In the genomic region with DNA sequence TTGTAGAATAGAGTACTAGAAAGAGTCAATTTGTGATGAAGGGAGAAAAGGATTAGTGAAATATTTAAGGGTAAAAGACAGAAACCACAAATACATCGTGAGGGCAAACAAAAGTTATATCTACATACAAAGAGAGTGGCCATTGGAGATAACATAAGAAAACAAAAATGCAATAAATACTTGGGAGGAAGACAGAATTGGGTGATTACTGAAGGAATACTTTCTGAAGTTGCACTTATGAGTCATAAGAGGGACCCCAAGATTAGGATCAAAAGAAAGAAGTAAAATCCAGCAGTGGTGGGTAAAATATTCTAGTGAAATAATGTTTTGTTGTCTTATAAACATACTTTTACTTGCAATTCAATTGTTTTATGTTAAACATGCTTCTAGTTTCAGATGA, we compare ENCODE assay signal across 20 cellular contexts. TPM values are rescaled to one million over a fixed set of nuclear protein-coding genes. Genes with fewer than 3 reads are reported as not detected.
DNase-seq lines count a peak whose midpoint lies in the region; ATAC-seq and TF ChIP-seq lines count a peak whose summit lies in the region.
"Had no signal": no experiment of that assay in that cellular context is flagged by ENCODE, and none has a peak within 500 bp of the region (broad histone marks: within the 10 kb centered on the region; RNA-seq: fewer than 3 reads in every experiment).

No MANE protein-coding gene starts in this region.

- H4K5ac ChIP-seq in mesendoderm (ENCODE audit: low read length): no peak overlapping the region

- no peaks in the 10 kb centered on the region for H3K4me1 ChIP-seq in OCI-LY1 (ENCODE audit: insufficient read depth, low read length, severe bottlenecking)
- H3K4me1 ChIP-seq in mesendoderm (ENCODE audit: control insufficient read depth, low read depth, low read length): no peaks in the 10 kb centered on the region
- H3K4me1 ChIP-seq: BE2C, BLaER1 had no signal

- no peak overlapping the region for H3K4ac ChIP-seq in mesendoderm (ENCODE audit: low read depth, low read length)

- H3K4me3 ChIP-seq in OCI-LY1 (ENCODE audit: low read depth, low read length, poor library complexity, severe bottlenecking) (no peak overlapping the region), mesendoderm (ENCODE audit: low read length) (no peak overlapping the region)
- H3K4me3 ChIP-seq: BLaER1, GM12878 had no signal

- H3K18ac ChIP-seq in mesendoderm (ENCODE audit: low read length): no peak overlapping the region

- no peaks in the 10 kb centered on the region for H3K27me3 ChIP-seq in OCI-LY1 (ENCODE audit: insufficient read depth, low read length)
- H3K27me3 ChIP-seq in mesendoderm (ENCODE audit: insufficient read depth, low read length, poor library complexity): no peaks in the 10 kb centered on the region
- H3K27me3 ChIP-seq: BE2C, BLaER1 had no signal

- no peaks in the 10 kb centered on the region for H3F3A ChIP-seq in OCI-LY1 (ENCODE audit: insufficient read depth, low read length)

- H3K56ac ChIP-seq in mesendoderm (ENCODE audit: low read length): no peak overlapping the region

- H2AK5ac ChIP-seq in mesendoderm (ENCODE audit: low read length): no peak overlapping the region

- no peak overlapping the region for H4K8ac ChIP-seq in mesendoderm (ENCODE audit: low read depth, low read length)

- H3K9me3 ChIP-seq in OCI-LY1 (ENCODE audit: low read length): 0 out of 2 replicates have a peak, but pooled peaks cover 3% of the 10 kb centered on the region
- H3K9me3 ChIP-seq: BE2C, BLaER1 had no signal

- no peak overlapping the region for H3K27ac ChIP-seq in OCI-LY1 (ENCODE audit: low read depth, low read length, poor library complexity, severe bottlenecking)
- H3K27ac ChIP-seq in mesendoderm (ENCODE audit: low read depth, low read length): no peak overlapping the region
- H3K27ac ChIP-seq: 22Rv1, BLaER1 had no signal

- no CpG with 5 or more reads among the region's 1 CpG for WGBS in mesendoderm (ENCODE audit: extremely low coverage, insufficient coverage, low lambda C conversion rate)

- H3K79me2 ChIP-seq in OCI-LY1 (ENCODE audit: insufficient read depth, low read length): no peaks in the 10 kb centered on the region
- no peaks in the 10 kb centered on the region for H3K79me2 ChIP-seq in mesendoderm (ENCODE audit: control insufficient read depth, insufficient read depth, low read length)

- H2BK120ac ChIP-seq in mesendoderm (ENCODE audit: low read depth, low read length): no peak overlapping the region

- H4K20me1 ChIP-seq in OCI-LY1 (ENCODE audit: insufficient read depth, low read length): no peaks in the 10 kb centered on the region
- H4K20me1 ChIP-seq: BLaER1 had no signal

- no peak overlapping the region for H3K23ac ChIP-seq in mesendoderm (ENCODE audit: low read length)

- H2BK5ac ChIP-seq in mesendoderm (ENCODE audit: low read length): no peak overlapping the region

- H3K9ac ChIP-seq in OCI-LY1 (ENCODE audit: low read length) (no peak overlapping the region), mesendoderm (ENCODE audit: low read length) (no peak overlapping the region)
- H3K9ac ChIP-seq: BLaER1 had no signal

- TF ChIP-seq CTCF in OCI-LY1 (IDR thresholded peaks at IDR 0.05; ENCODE audit: low read length) (no peak), GM10266 (IDR thresholded peaks at IDR 0.05; ENCODE audit: control insufficient read depth, insufficient read depth, low read depth, missing control alignments) (no peak)

- DNase-seq in A172 (ENCODE audit: low spot score): peak; percentile 1
- peak; percentile 27 for DNase-seq in mesendoderm
- DNase-seq in GM10266 (ENCODE audit: extremely low spot score): no peak
- DNase-seq: ACHN; BE2C; C1 segment of cervical spinal cord; Calu3; CD4-positive, alpha-beta memory T cell; CD4-positive, CD25-positive, alpha-beta regulatory T cell; CD8-positive, alpha-beta memory T cell; COR-L47; DMS79 treated with DMSO at 0.1 percent for 48 hours; GF-D8 had no signal

- ATAC-seq in GM18498 (IDR thresholded peaks at IDR 0.05; ENCODE audit: unreplicated experiment): no peak
- ATAC-seq: GM12878 had no signal

- no peaks in the 10 kb centered on the region for H3K36me3 ChIP-seq in OCI-LY1 (ENCODE audit: insufficient read depth, low read length)
- no peaks in the 10 kb centered on the region for H3K36me3 ChIP-seq in mesendoderm (ENCODE audit: control insufficient read depth, insufficient read depth, low read length)
- H3K36me3 ChIP-seq: BE2C, BLaER1 had no signal

- no peaks in the 10 kb centered on the region for H3K9me2 ChIP-seq in OCI-LY1 (ENCODE audit: low read depth, low read length)

- no peak overlapping the region for H2BK15ac ChIP-seq in mesendoderm (replicated peaks; ENCODE audit: low read depth)

- 0 out of 2 replicates have a peak overlapping the region, but pooled peaks have one; percentile 42 for H2AFZ ChIP-seq in OCI-LY1 (ENCODE audit: low read length)

- H3K79me1 ChIP-seq in mesendoderm (ENCODE audit: low read length): no peaks in the 10 kb centered on the region

- H3K4me2 ChIP-seq in OCI-LY1 (ENCODE audit: low read length): no peak overlapping the region
- no peak overlapping the region for H3K4me2 ChIP-seq in mesendoderm (ENCODE audit: low read length)
- H3K4me2 ChIP-seq: BLaER1 had no signal

RNA-seq across cellular contexts. Expression of a gene that starts 53.7 kb away (rescaled TPM):
- not detected in 2 replicates for total RNA-seq in A172 (2014; rRNA removed; shearing (Covaris generic))
- 0.48 TPM for polyA plus RNA-seq in mesendoderm (2013, experiment 1 of 2)
- polyA plus RNA-seq in mesendoderm (2013, experiment 2 of 2): 0.45 TPM
- total RNA-seq: CD4-positive, alpha-beta memory T cell; CD4-positive, CD25-positive, alpha-beta regulatory T cell; CD8-positive, alpha-beta memory T cell; GM12878 had no signal
- polyA plus RNA-seq: AG04450; CD14-positive monocyte; CD4-positive, alpha-beta memory T cell; CD4-positive, CD25-positive, alpha-beta regulatory T cell; CD8-positive, alpha-beta memory T cell; GM12878 had no signal
